In the genomic region with DNA sequence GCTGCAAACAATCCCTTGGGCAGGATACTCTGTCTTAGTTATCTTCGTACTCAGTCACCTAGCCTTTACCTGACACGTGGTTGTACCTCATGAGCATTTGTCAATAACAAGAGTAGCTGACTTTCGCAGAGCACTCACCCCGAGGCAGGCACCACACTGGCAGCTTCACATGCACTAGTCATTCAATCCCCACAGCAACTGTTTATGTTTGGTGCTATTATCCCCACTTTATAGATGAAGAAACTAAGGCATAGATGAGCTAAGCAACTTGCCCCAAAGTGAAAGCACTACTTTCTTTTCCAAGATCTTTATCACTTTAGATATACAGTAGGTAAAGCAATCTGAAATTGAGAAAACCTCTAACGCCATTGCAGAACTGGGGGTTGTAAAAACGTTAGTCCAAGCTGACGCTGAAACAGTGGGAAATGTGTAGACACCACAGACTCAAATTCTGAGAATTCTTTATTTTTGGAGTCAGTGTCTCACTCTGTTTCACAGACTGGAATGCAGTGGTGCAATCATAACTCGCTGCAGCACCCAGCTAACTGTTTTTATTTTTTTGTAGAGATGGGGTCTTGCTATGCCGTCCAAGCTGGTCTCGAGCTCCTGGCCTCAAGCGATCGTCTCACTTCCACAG, we compare ENCODE assay signal across 12 cellular contexts.
A peak's percentile ranks its signal among the peaks of the same experiment; 100 is the strongest.
DNase-seq lines count a peak whose midpoint lies in the region; ATAC-seq and TF ChIP-seq lines count a peak whose summit lies in the region.
"Had no signal": no experiment of that assay in that cellular context is flagged by ENCODE, and none has a peak within 500 bp of the region (broad histone marks: within the 10 kb centered on the region; RNA-seq: fewer than 3 reads in every experiment).

No MANE protein-coding gene starts in this region.

- peak; percentile 47 for DNase-seq in activated T-cell treated with anti-CD3 and anti-CD28 coated beads, Interleukin-2, amount 50 U/mL, for 24 hours
- no peak for DNase-seq in activated T-cell treated with anti-CD3 and anti-CD28 coated beads for 4 hours
- DNase-seq in activated T-helper 1 cell treated with anti-CD3 and anti-CD28 coated beads, Interleukin-12 subunit alpha, Interleukin-12 subunit beta, Interleukin-2, Interleukin-4 antibody, amounts not matched to agents 30 ng/mL and 10 ng/mL and 1 ng/mL, durations not matched to agents 14 hours and 24 hours and 36 hours (ENCODE audit: low spot score), result peak; percentile 12
- peak; percentile 90 for DNase-seq in fibroblast of villous mesenchyme (ENCODE audit: low read depth)
- DNase-seq in stimulated activated naive CD8-positive, alpha-beta T cell treated with anti-CD3 and anti-CD28 coated beads, Interleukin-15, Interleukin-2, amounts not matched to agents 100 U/mL and 50 U/mL, for 24 hours, result peak; percentile 23
- DNase-seq in foreskin melanocyte, result no peak
- no peak for DNase-seq in CD14-positive monocyte (ENCODE audit: low spot score)
- DNase-seq: dermis blood vessel endothelial cell, NCI-H524 treated with DMSO at 0.1 percent for 48 hours had no signal

- H3K4me1 Mint-ChIP-seq in activated T-cell treated with anti-CD3 and anti-CD28 coated beads, Interleukin-2, amount 50 U/mL, for 24 hours (ENCODE audit: low read depth), result peaks cover 80% of the 10 kb centered on the region
- H3K4me1 Mint-ChIP-seq in activated T-helper 1 cell treated with anti-CD3 and anti-CD28 coated beads, Interleukin-12 subunit alpha, Interleukin-12 subunit beta, Interleukin-2, Interleukin-4 antibody, amounts not matched to agents 30 ng/mL and 10 ng/mL and 1 ng/mL, durations not matched to agents 14 hours and 24 hours and 36 hours (ENCODE audit: low read depth), result peaks cover 45% of the 10 kb centered on the region
- H3K4me1 Mint-ChIP-seq in CD14-positive monocyte, result peaks cover 4% of the 10 kb centered on the region

- no peak for TF ChIP-seq CTCF in fibroblast of villous mesenchyme (IDR thresholded peaks at IDR 0.05; ENCODE audit: insufficient read depth, low read depth, low read length)
- no peak for TF ChIP-seq CTCF in CD14-positive monocyte (IDR thresholded peaks at IDR 0.05)

- peak; percentile 67 for ATAC-seq in stimulated activated naive CD8-positive, alpha-beta T cell treated with anti-CD3 and anti-CD28 coated beads, Interleukin-15, Interleukin-2, amounts not matched to agents 100 U/mL and 50 U/mL, for 24 hours
- ATAC-seq in GM18861 (IDR thresholded peaks at IDR 0.05; ENCODE audit: unreplicated experiment), result no peak
- ATAC-seq: HCT116 had no signal

- no peak overlapping the region for H3K4me3 ChIP-seq in fibroblast of villous mesenchyme (ENCODE audit: low read depth, low read length)

- intact Hi-C loops in activated T-helper 1 cell treated with anti-CD3 and anti-CD28 coated beads, Interleukin-12 subunit alpha, Interleukin-12 subunit beta, Interleukin-2, Interleukin-4 antibody, amounts not matched to agents 30 ng/mL and 10 ng/mL and 1 ng/mL, durations not matched to agents 14 hours and 24 hours and 36 hours (cut with micrococcal nuclease), result loop anchor here (1.0 to 5.0 kb wide), 10 partner anchors 31 to 533 kb away; no protein-coding TSS in a partner anchor
- intact Hi-C loops in CD14-positive monocyte (cut with micrococcal nuclease), result no loop called here

- peaks cover 4% of the 10 kb centered on the region for H3K36me3 Mint-ChIP-seq in activated T-cell treated with anti-CD3 and anti-CD28 coated beads, Interleukin-2, amount 50 U/mL, for 24 hours (ENCODE audit: low read depth)
- peaks cover 5% of the 10 kb centered on the region for H3K36me3 Mint-ChIP-seq in activated T-helper 1 cell treated with anti-CD3 and anti-CD28 coated beads, Interleukin-12 subunit alpha, Interleukin-12 subunit beta, Interleukin-2, Interleukin-4 antibody, amounts not matched to agents 30 ng/mL and 10 ng/mL and 1 ng/mL, durations not matched to agents 14 hours and 24 hours and 36 hours (ENCODE audit: low read depth)
- H3K36me3 Mint-ChIP-seq in CD14-positive monocyte, result no peaks in the 10 kb centered on the region

- H3K9me3 Mint-ChIP-seq in activated T-cell treated with anti-CD3 and anti-CD28 coated beads, Interleukin-2, amount 50 U/mL, for 24 hours, result peaks cover 11% of the 10 kb centered on the region
- H3K9me3 Mint-ChIP-seq in activated T-helper 1 cell treated with anti-CD3 and anti-CD28 coated beads, Interleukin-12 subunit alpha, Interleukin-12 subunit beta, Interleukin-2, Interleukin-4 antibody, amounts not matched to agents 30 ng/mL and 10 ng/mL and 1 ng/mL, durations not matched to agents 14 hours and 24 hours and 36 hours, result peaks cover 1% of the 10 kb centered on the region
- peaks cover 0 to 9% (median 0%) of the 10 kb centered on the region in 7 donors for H3K9me3 Mint-ChIP-seq in CD14-positive monocyte

- peak overlapping the region; percentile 93 for H3K27ac Mint-ChIP-seq in activated T-cell treated with anti-CD3 and anti-CD28 coated beads, Interleukin-2, amount 50 U/mL, for 24 hours
- peak overlapping the region; percentile 69 for H3K27ac Mint-ChIP-seq in activated T-helper 1 cell treated with anti-CD3 and anti-CD28 coated beads, Interleukin-12 subunit alpha, Interleukin-12 subunit beta, Interleukin-2, Interleukin-4 antibody, amounts not matched to agents 30 ng/mL and 10 ng/mL and 1 ng/mL, durations not matched to agents 14 hours and 24 hours and 36 hours
- no peak overlapping the region for H3K27ac Mint-ChIP-seq in CD14-positive monocyte

- H3K4me3 Mint-ChIP-seq in activated T-cell treated with anti-CD3 and anti-CD28 coated beads, Interleukin-2, amount 50 U/mL, for 24 hours, result no peak overlapping the region
- no peak overlapping the region for H3K4me3 Mint-ChIP-seq in activated T-helper 1 cell treated with anti-CD3 and anti-CD28 coated beads, Interleukin-12 subunit alpha, Interleukin-12 subunit beta, Interleukin-2, Interleukin-4 antibody, amounts not matched to agents 30 ng/mL and 10 ng/mL and 1 ng/mL, durations not matched to agents 14 hours and 24 hours and 36 hours
- no peak overlapping the region for H3K4me3 Mint-ChIP-seq in CD14-positive monocyte
- H3K4me3 Mint-ChIP-seq: neural crest cell had no signal

- no peaks in the 10 kb centered on the region for H3K27me3 Mint-ChIP-seq in activated T-cell treated with anti-CD3 and anti-CD28 coated beads, Interleukin-2, amount 50 U/mL, for 24 hours
- H3K27me3 Mint-ChIP-seq in activated T-helper 1 cell treated with anti-CD3 and anti-CD28 coated beads, Interleukin-12 subunit alpha, Interleukin-12 subunit beta, Interleukin-2, Interleukin-4 antibody, amounts not matched to agents 30 ng/mL and 10 ng/mL and 1 ng/mL, durations not matched to agents 14 hours and 24 hours and 36 hours (ENCODE audit: insufficient read depth), result no peaks in the 10 kb centered on the region
- H3K27me3 Mint-ChIP-seq in CD14-positive monocyte (ENCODE audit: low read depth in 3 of 3), result peaks cover 0 to 8% (median 5%) of the 10 kb centered on the region in 3 donors

Comparison
In these comparisons a context has a peak if more than half of its experiments do, and no peak if none do; other contexts are left out.
1. DNase-seq: peak in activated T-cell treated with anti-CD3 and anti-CD28 coated beads, Interleukin-2, amount 50 U/mL, for 24 hours (single experiment), activated T-helper 1 cell treated with anti-CD3 and anti-CD28 coated beads, Interleukin-12 subunit alpha, Interleukin-12 subunit beta, Interleukin-2, Interleukin-4 antibody, amounts not matched to agents 30 ng/mL and 10 ng/mL and 1 ng/mL, durations not matched to agents 14 hours and 24 hours and 36 hours (single experiment), fibroblast of villous mesenchyme (single experiment) and stimulated activated naive CD8-positive, alpha-beta T cell treated with anti-CD3 and anti-CD28 coated beads, Interleukin-15, Interleukin-2, amounts not matched to agents 100 U/mL and 50 U/mL, for 24 hours (single experiment); none in activated T-cell treated with anti-CD3 and anti-CD28 coated beads for 4 hours (single experiment), foreskin melanocyte (single experiment) and CD14-positive monocyte (single experiment).
2. H3K27ac Mint-ChIP-seq: peak in activated T-cell treated with anti-CD3 and anti-CD28 coated beads, Interleukin-2, amount 50 U/mL, for 24 hours (single experiment) and activated T-helper 1 cell treated with anti-CD3 and anti-CD28 coated beads, Interleukin-12 subunit alpha, Interleukin-12 subunit beta, Interleukin-2, Interleukin-4 antibody, amounts not matched to agents 30 ng/mL and 10 ng/mL and 1 ng/mL, durations not matched to agents 14 hours and 24 hours and 36 hours (single experiment); none in CD14-positive monocyte (0 of 7).